8 cellular contexts compared by ENCODE assay signal in the genomic region with DNA sequence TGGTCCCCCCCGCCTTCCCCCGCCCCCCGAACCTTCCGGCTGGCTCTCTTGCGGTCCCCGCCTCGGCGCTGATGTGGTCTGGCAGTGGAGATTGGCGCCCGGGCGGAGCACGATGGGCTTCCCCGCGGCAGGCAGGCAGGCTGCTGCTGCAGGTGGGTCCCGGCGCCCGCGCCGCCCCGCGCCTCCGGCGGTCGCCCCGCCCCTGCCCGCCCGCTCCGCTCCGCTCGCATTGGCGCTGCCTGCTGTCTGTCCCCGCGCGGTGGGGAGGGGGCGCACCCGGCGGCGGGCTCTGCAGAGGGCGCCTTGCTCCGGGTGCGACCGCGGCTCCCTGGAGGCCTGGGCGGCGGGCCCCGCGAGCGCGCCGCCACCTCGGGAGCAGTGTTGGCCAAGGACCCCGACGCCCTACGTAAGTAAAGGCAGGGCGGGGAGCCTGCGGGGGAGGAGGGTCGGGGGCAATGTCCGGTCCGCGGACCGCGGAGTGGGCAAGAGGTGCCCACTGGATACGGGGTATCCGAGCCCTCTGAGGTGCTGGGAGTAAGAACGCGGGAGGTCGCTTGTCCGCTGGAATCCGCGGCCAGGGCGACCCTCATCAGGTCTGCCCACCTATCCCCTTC. TPM values are rescaled to one million over a fixed set of nuclear protein-coding genes. Genes with fewer than 3 reads are reported as not detected.
DNase-seq lines count a peak whose midpoint lies in the region; ATAC-seq lines count a peak whose summit lies in the region.

A gene with protein sequence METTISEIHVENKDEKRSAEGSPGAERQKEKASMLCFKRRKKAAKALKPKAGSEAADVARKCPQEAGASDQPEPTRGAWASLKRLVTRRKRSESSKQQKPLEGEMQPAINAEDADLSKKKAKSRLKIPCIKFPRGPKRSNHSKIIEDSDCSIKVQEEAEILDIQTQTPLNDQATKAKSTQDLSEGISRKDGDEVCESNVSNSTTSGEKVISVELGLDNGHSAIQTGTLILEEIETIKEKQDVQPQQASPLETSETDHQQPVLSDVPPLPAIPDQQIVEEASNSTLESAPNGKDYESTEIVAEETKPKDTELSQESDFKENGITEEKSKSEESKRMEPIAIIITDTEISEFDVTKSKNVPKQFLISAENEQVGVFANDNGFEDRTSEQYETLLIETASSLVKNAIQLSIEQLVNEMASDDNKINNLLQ (plus strand): TSS at position 292 of the 614 bp plus-strand sequence. CDS start 2,896 bp downstream, outside the sequence.

- intact Hi-C loops in naive thymus-derived CD4-positive, alpha-beta T cell (cut with micrococcal nuclease) = loop anchor here (1.0 to 5.0 kb wide), 7 partner anchors 23 to 128 kb away; a partner anchor contains a TSS

- DNase-seq in NCI-H187 (lab: John Stamatoyannopoulos, UW) (peak; percentile 47 to 87), NCI-H187 treated with DMSO at 0.1 percent for 48 hours (lab: John Stamatoyannopoulos, UW) (no peak), NCI-H526 treated with DMSO at 0.1 percent for 48 hours (lab: John Stamatoyannopoulos, UW) (peak; percentile 76), activated T-cell treated with anti-CD3 and anti-CD28 coated beads for 24 hours (ENCODE audit: low read depth) (peak; percentile 41)
- peak; percentile 49 to 71 (median 60) for DNase-seq in naive thymus-derived CD4-positive, alpha-beta T cell
- peak; percentile 42 to 79 for DNase-seq in stimulated activated effector memory CD8-positive, alpha-beta T cell treated with anti-CD3 and anti-CD28 coated beads, Interleukin-12 subunit alpha, Interleukin-12 subunit beta, amount 100 ng/mL, for 72 hours (ENCODE audit: low spot score in 2 of 2)

- H3K36me3 Mint-ChIP-seq in naive thymus-derived CD4-positive, alpha-beta T cell = peaks cover 0 to 3% (median 0%) of the 10 kb centered on the region in 5 donors
- H3K36me3 Mint-ChIP-seq in stimulated activated effector memory CD8-positive, alpha-beta T cell treated with anti-CD3 and anti-CD28 coated beads, Interleukin-12 subunit alpha, Interleukin-12 subunit beta, amount 100 ng/mL, for 72 hours = peaks cover 19% of the 10 kb centered on the region

- no peaks in the 10 kb centered on the region for H3K4me1 ChIP-seq in esophagus (ENCODE audit: control insufficient read depth in 2 of 2, insufficient read depth in 2 of 2, low read length in 1 of 2)
- peaks cover 12 to 16% of the 10 kb centered on the region in 2 donors for H3K4me1 ChIP-seq in naive thymus-derived CD4-positive, alpha-beta T cell (ENCODE audit: control insufficient read depth in 2 of 2, insufficient read depth in 2 of 2, low read length in 2 of 2)

- ATAC-seq in HG02973 (IDR thresholded peaks at IDR 0.05; ENCODE audit: unreplicated experiment) = peak; percentile 64
- peak; percentile 92 for ATAC-seq in naive thymus-derived CD4-positive, alpha-beta T cell
- peak; percentile 84 for ATAC-seq in stimulated activated effector memory CD8-positive, alpha-beta T cell treated with anti-CD3 and anti-CD28 coated beads, Interleukin-12 subunit alpha, Interleukin-12 subunit beta, amount 100 ng/mL, for 72 hours

- POLR2A ChIA-PET in naive thymus-derived CD4-positive, alpha-beta T cell (lab: Charles Lee) = interaction anchor here (0.7 to 2.1 kb wide), 7 partner anchors 11 to 141 kb away, joined by 3 to 9 read pairs (median 3); a partner anchor contains a TSS

- H3K27ac ChIP-seq in esophagus (ENCODE audit: low read depth in 2 of 2, low read length in 1 of 2) = peak within 1 kb of the TSS in 1 of 2 donors; percentile 45
- peak within 1 kb of the TSS; percentile 55 for H3K27ac ChIP-seq in naive thymus-derived CD4-positive, alpha-beta T cell (ENCODE audit: low read depth, low read length)

- no peaks in the 10 kb centered on the region for H3K9me3 ChIP-seq in esophagus (ENCODE audit: control insufficient read depth in 2 of 2, insufficient read depth in 1 of 2, low read depth in 1 of 2, low read length in 1 of 2)
- H3K9me3 ChIP-seq in naive thymus-derived CD4-positive, alpha-beta T cell (ENCODE audit: control insufficient read depth in 2 of 3, low read length in 3 of 3) = no peaks in the 10 kb centered on the region

- peak within 1 kb of the TSS; percentile 57 to 72 for H3K4me3 ChIP-seq in esophagus (ENCODE audit: low read depth in 1 of 2, low read length in 2 of 2)
- peak within 1 kb of the TSS; percentile 66 for H3K4me3 ChIP-seq in naive thymus-derived CD4-positive, alpha-beta T cell (ENCODE audit: low read length)

- WGBS in esophagus, 2 donors = 1% methylated on average over 31 to 71 of the region's 71 CpGs

- H3K4me3 Mint-ChIP-seq in naive thymus-derived CD4-positive, alpha-beta T cell = peak within 1 kb of the TSS; percentile 83 to 94 (median 90)
- H3K4me3 Mint-ChIP-seq in stimulated activated effector memory CD8-positive, alpha-beta T cell treated with anti-CD3 and anti-CD28 coated beads, Interleukin-12 subunit alpha, Interleukin-12 subunit beta, amount 100 ng/mL, for 72 hours = peak within 1 kb of the TSS; percentile 74

- CTCF ChIA-PET in naive thymus-derived CD4-positive, alpha-beta T cell (lab: Charles Lee) = interaction anchor here (0.6 to 2.4 kb wide), 3 partner anchors 35 to 159 kb away, joined by 3 to 10 read pairs (median 4); no protein-coding TSS in a partner anchor

- H3K9me3 Mint-ChIP-seq in naive thymus-derived CD4-positive, alpha-beta T cell = peaks cover 0 to 1% (median 0%) of the 10 kb centered on the region in 11 donors
- no peaks in the 10 kb centered on the region for H3K9me3 Mint-ChIP-seq in stimulated activated effector memory CD8-positive, alpha-beta T cell treated with anti-CD3 and anti-CD28 coated beads, Interleukin-12 subunit alpha, Interleukin-12 subunit beta, amount 100 ng/mL, for 72 hours

- H3K27me3 ChIP-seq in esophagus (ENCODE audit: control insufficient read depth in 1 of 2, insufficient read depth in 2 of 2, low read length in 2 of 2) = no peaks in the 10 kb centered on the region
- no peaks in the 10 kb centered on the region for H3K27me3 ChIP-seq in naive thymus-derived CD4-positive, alpha-beta T cell (ENCODE audit: control insufficient read depth in 2 of 2, insufficient read depth in 2 of 2, low read length in 2 of 2)

- H3K4me1 Mint-ChIP-seq in naive thymus-derived CD4-positive, alpha-beta T cell = peaks cover 23 to 50% (median 41%) of the 10 kb centered on the region in 7 donors
- peaks cover 29% of the 10 kb centered on the region for H3K4me1 Mint-ChIP-seq in stimulated activated effector memory CD8-positive, alpha-beta T cell treated with anti-CD3 and anti-CD28 coated beads, Interleukin-12 subunit alpha, Interleukin-12 subunit beta, amount 100 ng/mL, for 72 hours

- peaks cover 0 to 3% (median 0%) of the 10 kb centered on the region in 5 donors for H3K27me3 Mint-ChIP-seq in naive thymus-derived CD4-positive, alpha-beta T cell

- H3K27ac Mint-ChIP-seq in naive thymus-derived CD4-positive, alpha-beta T cell = peak within 1 kb of the TSS; percentile 25 to 92 (median 70)
- peak within 1 kb of the TSS; percentile 85 for H3K27ac Mint-ChIP-seq in stimulated activated effector memory CD8-positive, alpha-beta T cell treated with anti-CD3 and anti-CD28 coated beads, Interleukin-12 subunit alpha, Interleukin-12 subunit beta, amount 100 ng/mL, for 72 hours

- no peaks in the 10 kb centered on the region for H3K36me3 ChIP-seq in esophagus (ENCODE audit: control insufficient read depth in 2 of 2, insufficient read depth in 2 of 2, low read length in 1 of 2)
- H3K36me3 ChIP-seq in naive thymus-derived CD4-positive, alpha-beta T cell (ENCODE audit: control insufficient read depth in 2 of 3, insufficient read depth in 3 of 3, low read length in 3 of 3) = no peaks in the 10 kb centered on the region

RNA-seq across cellular contexts. Expression of the gene that starts here (rescaled TPM):
- under 1 TPM; 0.04 to 0.06 TPM for polyA plus RNA-seq in esophagus
- 1 to 10 TPM in 1 of 5 experiments, under 1 TPM in 4; 0.11 to 1.7 (median 0.13) TPM for total RNA-seq in naive thymus-derived CD4-positive, alpha-beta T cell
- polyA plus RNA-seq in naive thymus-derived CD4-positive, alpha-beta T cell = under 1 TPM in 1 of 2 donors, not detected in 1; 0.03 TPM
